Comparison of ENCODE assay signal across 11 cellular contexts in genomic region chr2:153588408-153588807, GRCh38.
"Had no signal": no experiment of that assay in that cellular context is flagged by ENCODE, and none has a peak within 500 bp of the region (broad histone marks: within the 10 kb centered on the region; RNA-seq: fewer than 3 reads in every experiment).

No MANE protein-coding gene starts in this region.

- ATAC-seq: GM23338, HCT116 had no signal

- H3K27ac Mint-ChIP-seq: GM23338, H9, HFFc6 had no signal

- H3K9ac ChIP-seq: GM23248 had no signal

- H3K4me2 ChIP-seq: GM23338 had no signal

- DNase-seq: GM23248, GOT3, H7, H9, HCEC 1CT, HFFc6 had no signal

- H3K4me3 Mint-ChIP-seq: GM23338, H9, HFFc6 had no signal

- H3K4me1 ChIP-seq: HAP-1 had no signal

- FAIRE-seq: H1, H54 had no signal

- H3K27ac ChIP-seq: GM23248 had no signal

- H3K9me3 ChIP-seq: HAP-1 had no signal

- H3K36me3 ChIP-seq: HAP-1 had no signal

- H3K4me3 ChIP-seq: GM23248, GM23338, HAP-1 had no signal

- H2AFZ ChIP-seq: GM23248, GM23338 had no signal
